ENCODE assay signal across 8 cellular contexts in genomic region chr19:44112802-44113137, GRCh38. TPM values are rescaled to one million over a fixed set of nuclear protein-coding genes. Genes with fewer than 3 reads are reported as not detected.
DNase-seq lines count a peak whose midpoint lies in the region; ATAC-seq and TF ChIP-seq lines count a peak whose summit lies in the region.

No MANE protein-coding gene starts in this region.

- H3K4me3 Mint-ChIP-seq in CD8-positive, alpha-beta memory T cell, result peak overlapping the region; percentile 93 to 100 (median 99)

- peaks cover 21 to 39% (median 33%) of the 10 kb centered on the region in 5 donors for H3K9me3 Mint-ChIP-seq in CD8-positive, alpha-beta memory T cell

- no CpG with 5 or more reads among the region's 11 CpGs for WGBS in mesendoderm (ENCODE audit: extremely low coverage, insufficient coverage, low lambda C conversion rate)

- no peaks in the 10 kb centered on the region for H3K27me3 ChIP-seq in CD8-positive, alpha-beta memory T cell (ENCODE audit: insufficient read depth, low read length, poor library complexity, severe bottlenecking)
- H3K27me3 ChIP-seq in mesendoderm (ENCODE audit: insufficient read depth, low read length, poor library complexity), result no peaks in the 10 kb centered on the region

- H3K79me2 ChIP-seq in mesendoderm (ENCODE audit: control insufficient read depth, insufficient read depth, low read length), result peaks cover 1% of the 10 kb centered on the region

- H4K8ac ChIP-seq in mesendoderm (ENCODE audit: low read depth, low read length), result no peak overlapping the region

- peak overlapping the region; percentile 42 for H3K4me2 ChIP-seq in mesendoderm (ENCODE audit: low read length)

- peak overlapping the region; percentile 64 for H3K27ac ChIP-seq in CD8-positive, alpha-beta memory T cell (ENCODE audit: low read depth, low read length)
- H3K27ac ChIP-seq in mesendoderm (ENCODE audit: low read depth, low read length), result no peak overlapping the region

- no peak overlapping the region for H2BK15ac ChIP-seq in mesendoderm (replicated peaks; ENCODE audit: low read depth)

- no peaks in the 10 kb centered on the region for H3K36me3 ChIP-seq in CD8-positive, alpha-beta memory T cell (ENCODE audit: insufficient read depth, low read length)
- H3K36me3 ChIP-seq in mesendoderm (ENCODE audit: control insufficient read depth, insufficient read depth, low read length), result no peaks in the 10 kb centered on the region

- in situ Hi-C loops in astrocyte of the cerebellum (cut with HindIII; ENCODE audit: low sequenced_read_pairs), result no loop called here

- peak overlapping the region; percentile 76 for H3K9ac ChIP-seq in mesendoderm (ENCODE audit: low read length)

- POLR2A ChIA-PET in CD8-positive, alpha-beta memory T cell (lab: Charles Lee), result no interaction called here

- no peak overlapping the region for H3K4ac ChIP-seq in mesendoderm (ENCODE audit: low read depth, low read length)

- no peak for DNase-seq in CD8-positive, alpha-beta memory T cell
- DNase-seq in astrocyte of the cerebellum (ENCODE audit: low read depth) (no peak), mesendoderm (no peak), UCSD-AML1 (lab: John Stamatoyannopoulos, UW; ENCODE audit: unreplicated experiment) (no peak), NCI-H1436 treated with DMSO at 0.1 percent for 48 hours (lab: John Stamatoyannopoulos, UW) (no peak)

- no peaks in the 10 kb centered on the region for H3K79me1 ChIP-seq in mesendoderm (ENCODE audit: low read length)

- TF ChIP-seq CTCF in astrocyte of the cerebellum (IDR thresholded peaks at IDR 0.05; ENCODE audit: low read depth, low read length, missing control alignments), result no peak

- H3K56ac ChIP-seq in mesendoderm (ENCODE audit: low read length), result peak overlapping the region; percentile 79

- ATAC-seq in HG02973 (IDR thresholded peaks at IDR 0.05; ENCODE audit: unreplicated experiment) (peak; percentile 7), HG02763 (IDR thresholded peaks at IDR 0.05; ENCODE audit: unreplicated experiment) (no peak), HG03457 (IDR thresholded peaks at IDR 0.05; ENCODE audit: unreplicated experiment) (no peak)

- no peaks in the 10 kb centered on the region for H3K27me3 Mint-ChIP-seq in CD8-positive, alpha-beta memory T cell

- H4K5ac ChIP-seq in mesendoderm (ENCODE audit: low read length), result no peak overlapping the region

- H2BK120ac ChIP-seq in mesendoderm (ENCODE audit: low read depth, low read length), result no peak overlapping the region

- no peak overlapping the region for H3K23ac ChIP-seq in mesendoderm (ENCODE audit: low read length)

- H2AK5ac ChIP-seq in mesendoderm (ENCODE audit: low read length), result no peak overlapping the region

- H3K4me1 Mint-ChIP-seq in CD8-positive, alpha-beta memory T cell, result peaks cover 31 to 41% (median 35%) of the 10 kb centered on the region in 3 donors

- H3K4me3 ChIP-seq in CD8-positive, alpha-beta memory T cell (ENCODE audit: low read length), result peak overlapping the region; percentile 81
- H3K4me3 ChIP-seq in astrocyte of the cerebellum (ENCODE audit: low read depth, low read length) (peak overlapping the region; percentile 76), mesendoderm (ENCODE audit: low read length) (peak overlapping the region; percentile 57)

- CTCF ChIA-PET in CD8-positive, alpha-beta memory T cell (lab: Charles Lee), result no interaction called here

- peaks cover 23% of the 10 kb centered on the region for H3K9me3 ChIP-seq in CD8-positive, alpha-beta memory T cell (ENCODE audit: low read length)

- no peak overlapping the region for H2BK5ac ChIP-seq in mesendoderm (ENCODE audit: low read length)

- peaks cover 9% of the 10 kb centered on the region for H3K4me1 ChIP-seq in CD8-positive, alpha-beta memory T cell (ENCODE audit: insufficient read depth, low read length)
- H3K4me1 ChIP-seq in mesendoderm (ENCODE audit: control insufficient read depth, low read depth, low read length), result no peaks in the 10 kb centered on the region

- H3K36me3 Mint-ChIP-seq in CD8-positive, alpha-beta memory T cell, result peaks cover 9 to 39% (median 23%) of the 10 kb centered on the region in 3 donors

- no peak overlapping the region for H3K18ac ChIP-seq in mesendoderm (ENCODE audit: low read length)

- H3K27ac Mint-ChIP-seq in CD8-positive, alpha-beta memory T cell, result peak overlapping the region; percentile 49 to 98 (median 94)

RNA-seq across cellular contexts. Expression of gene ZNF225, which starts 0.4 kb away (rescaled TPM):
- total RNA-seq in CD8-positive, alpha-beta memory T cell, result 1 to 10 TPM; 3.3 to 3.5 TPM
- 3.6 TPM for polyA plus RNA-seq in CD8-positive, alpha-beta memory T cell
- 1.6 TPM for polyA plus RNA-seq in mesendoderm (2013, experiment 1 of 2)
- polyA plus RNA-seq in mesendoderm (2013, experiment 2 of 2), result 1.5 TPM

RNA-seq across cellular contexts. Expression of gene ZNF224, which starts 18.6 kb away (rescaled TPM):
- 10 to 100 TPM; 19.6 to 20.6 TPM for total RNA-seq in CD8-positive, alpha-beta memory T cell
- polyA plus RNA-seq in CD8-positive, alpha-beta memory T cell, result 11.9 TPM
- 4.7 TPM for polyA plus RNA-seq in mesendoderm (2013, experiment 1 of 2)
- 5.0 TPM for polyA plus RNA-seq in mesendoderm (2013, experiment 2 of 2)

RNA-seq across cellular contexts. Expression of gene ZNF234, which starts 28.6 kb away (rescaled TPM):
- total RNA-seq in CD8-positive, alpha-beta memory T cell, result 1 to 10 TPM; 9.4 to 9.5 TPM
- polyA plus RNA-seq in CD8-positive, alpha-beta memory T cell, result 5.2 TPM
- polyA plus RNA-seq in mesendoderm (2013, experiment 1 of 2), result 3.7 TPM
- polyA plus RNA-seq in mesendoderm (2013, experiment 2 of 2), result 3.9 TPM

RNA-seq across cellular contexts. Expression of gene ZNF284, which starts 40.8 kb away (rescaled TPM):
- 1 to 10 TPM; 2.4 to 2.7 TPM for total RNA-seq in CD8-positive, alpha-beta memory T cell
- polyA plus RNA-seq in CD8-positive, alpha-beta memory T cell, result 0.91 TPM
- polyA plus RNA-seq in mesendoderm (2013, experiment 1 of 2), result 0.72 TPM
- polyA plus RNA-seq in mesendoderm (2013, experiment 2 of 2), result 0.88 TPM

RNA-seq across cellular contexts. Expression of gene ZNF226, which starts 52.1 kb away (rescaled TPM):
- total RNA-seq in CD8-positive, alpha-beta memory T cell, result 1 to 10 TPM; 8.6 to 9.4 TPM
- polyA plus RNA-seq in CD8-positive, alpha-beta memory T cell, result 24.8 TPM
- 10.3 TPM for polyA plus RNA-seq in mesendoderm (2013, experiment 1 of 2)
- polyA plus RNA-seq in mesendoderm (2013, experiment 2 of 2), result 10.6 TPM
